15 cellular contexts compared by ENCODE assay signal in genomic region chr19:38270587-38271167, GRCh38. TPM values are rescaled to one million over a fixed set of nuclear protein-coding genes. Genes with fewer than 3 reads are reported as not detected.
DNase-seq lines count a peak whose midpoint lies in the region; ATAC-seq and TF ChIP-seq lines count a peak whose summit lies in the region.
"Had no signal": no experiment of that assay in that cellular context is flagged by ENCODE, and none has a peak within 500 bp of the region (broad histone marks: within the 10 kb centered on the region; RNA-seq: fewer than 3 reads in every experiment).

No MANE protein-coding gene starts in this region.

- H3K79me2 ChIP-seq in osteoblast (ENCODE audit: insufficient read depth, low read length): no peaks in the 10 kb centered on the region

- H3K27me3 ChIP-seq in MG63 (no peaks in the 10 kb centered on the region), body of pancreas (no peaks in the 10 kb centered on the region), osteoblast (ENCODE audit: insufficient read depth, low read length) (no peaks in the 10 kb centered on the region), lower lobe of right lung (ENCODE audit: low read depth) (no peaks in the 10 kb centered on the region), sigmoid colon (no peaks in the 10 kb centered on the region)

- intact Hi-C loops in body of pancreas (cut with DNase I) (no loop called here), lower lobe of right lung (cut with DNase I) (no loop called here), sigmoid colon (cut with DNase I) (no loop called here)

- ATAC-seq in body of pancreas (no peak), lower lobe of right lung (no peak)
- ATAC-seq: activated CD8-positive, alpha-beta memory T cell treated with anti-CD3 and anti-CD28 coated beads, Interleukin-2, amount 10 ng/mL, durations not matched to agents 7 days and 5 days; mucosa of descending colon had no signal

- no peak for TF ChIP-seq CTCF in body of pancreas (IDR thresholded peaks at IDR 0.05)
- no peak for TF ChIP-seq CTCF in osteoblast (IDR thresholded peaks at IDR 0.05; ENCODE audit: extremely low read depth, low read depth, low read length)
- TF ChIP-seq CTCF in lower lobe of right lung (IDR thresholded peaks at IDR 0.05): no peak
- TF ChIP-seq CTCF in sigmoid colon (IDR thresholded peaks at IDR 0.05): no peak

- peaks cover 94% of the 10 kb centered on the region for H3K4me1 ChIP-seq in body of pancreas
- H3K4me1 ChIP-seq in osteoblast (ENCODE audit: insufficient read depth, low read length): peaks cover 25% of the 10 kb centered on the region
- H3K4me1 ChIP-seq in lower lobe of right lung: peaks cover 57% of the 10 kb centered on the region
- H3K4me1 ChIP-seq in sigmoid colon: peaks cover 0 to 44% (median 35%) of the 10 kb centered on the region in 4 donors

- H3K9me3 ChIP-seq in MG63 (no peaks in the 10 kb centered on the region), body of pancreas (no peaks in the 10 kb centered on the region), osteoblast (ENCODE audit: low read depth, low read length) (no peaks in the 10 kb centered on the region), lower lobe of right lung (no peaks in the 10 kb centered on the region), sigmoid colon (no peaks in the 10 kb centered on the region)
- H3K9me3 ChIP-seq: mucosa of descending colon had no signal

- WGBS in body of pancreas, 2 donors: 55 to 58% methylated on average over 5 of the region's 5 CpGs
- 68 to 89% methylated on average over 5 of the region's 5 CpGs for WGBS in sigmoid colon, 2 donors

- H3K4me2 ChIP-seq in osteoblast (ENCODE audit: insufficient read depth, low read length): peak overlapping the region; percentile 56

- H3K4me3 ChIP-seq in MG63 (no peak overlapping the region), body of pancreas (no peak overlapping the region), osteoblast (ENCODE audit: insufficient read depth, low read length) (peak overlapping the region; percentile 23), lower lobe of right lung (no peak overlapping the region), sigmoid colon (no peak overlapping the region)
- H3K4me3 ChIP-seq: mucosa of descending colon, skin epidermis had no signal

- H3K36me3 ChIP-seq in MG63 (no peaks in the 10 kb centered on the region), body of pancreas (replicated peaks in 1 of 2; ENCODE audit: insufficient read depth in 1 of 2, low read depth in 2 of 2) (no peaks in the 10 kb centered on the region), osteoblast (ENCODE audit: insufficient read depth, low read length) (no peaks in the 10 kb centered on the region), lower lobe of right lung (no peaks in the 10 kb centered on the region), sigmoid colon (no peaks in the 10 kb centered on the region)

- TF ChIP-seq EP300 in sigmoid colon (IDR thresholded peaks at IDR 0.05): no peak

- peak overlapping the region in 3 of 4 donors; percentile 8 to 50 (median 11) for H3K27ac ChIP-seq in body of pancreas
- H3K27ac ChIP-seq in osteoblast (ENCODE audit: low read depth, low read length): no peak overlapping the region
- H3K27ac ChIP-seq in lower lobe of right lung: no peak overlapping the region
- H3K27ac ChIP-seq in sigmoid colon: peak overlapping the region in 2 of 4 donors; percentile 25 to 42
- H3K27ac ChIP-seq: skin epidermis had no signal

- H4K20me1 ChIP-seq in osteoblast (ENCODE audit: insufficient read depth, low read length): no peaks in the 10 kb centered on the region

- peak; percentile 74 for DNase-seq in EL
- peak; percentile 99 for DNase-seq in MG63
- DNase-seq in body of pancreas: peak in 1 of 4 donors; percentile 26
- peak; percentile 89 for DNase-seq in osteoblast (ENCODE audit: insufficient read length, low spot score, missing footprints)
- DNase-seq in lower lobe of right lung: no peak
- no peak for DNase-seq in sigmoid colon
- DNase-seq in occipital lobe (lab: John Stamatoyannopoulos, UW): no peak
- no peak for DNase-seq in stimulated activated CD4-positive, alpha-beta T cell treated with anti-CD3 and anti-CD28 coated beads, Interleukin-15, amount 100 ng/mL, for 24 hours
- DNase-seq: activated CD8-positive, alpha-beta memory T cell treated with anti-CD3 and anti-CD28 coated beads, Interleukin-2, amount 10 ng/mL, durations not matched to agents 7 days and 5 days; amniotic stem cell; mucosa of descending colon; NCI-H1092; NCI-H748 treated with DMSO at 0.1 percent for 48 hours; T-helper 1 cell had no signal

- H2AFZ ChIP-seq in osteoblast (ENCODE audit: low read length): peak overlapping the region; percentile 42

- TF ChIP-seq POLR2A in body of pancreas (IDR thresholded peaks at IDR 0.05) (no peak), sigmoid colon (IDR thresholded peaks at IDR 0.05) (no peak)

RNA-seq across cellular contexts. Expression of gene SPINT2, which starts 6.3 kb away (rescaled TPM):
- 1.8 and 7.7 TPM in 2 replicates for total RNA-seq in MG63 (2014; rRNA removed; shearing (Covaris generic); ENCODE audit: low replicate concordance)
- total RNA-seq in body of pancreas: 100 to 1,000 TPM; 266 to 305 TPM
- 1.8 and 2.2 TPM in 2 replicates for total RNA-seq in osteoblast
- total RNA-seq in lower lobe of right lung: 202 TPM
- 10 to 100 TPM; 14.3 to 20.7 (median 16.6) TPM for total RNA-seq in sigmoid colon
- polyA plus RNA-seq in sigmoid colon: 100 to 1,000 TPM; 170 to 616 (median 178) TPM
- total RNA-seq in occipital lobe: 73.9 TPM

RNA-seq across cellular contexts. Expression of gene PPP1R14A, which starts 14.5 kb away (rescaled TPM):
- total RNA-seq in MG63 (2014; rRNA removed; shearing (Covaris generic); ENCODE audit: low replicate concordance): 1.0 TPM in 1 of 2 replicates, not detected in the other
- total RNA-seq in body of pancreas (100 to 1,000 TPM in 1 of 2 donors, 10 to 100 TPM in 1; 54.2 to 105 TPM), osteoblast (0.72 and 1.2 TPM in 2 replicates), lower lobe of right lung (65.0 TPM), sigmoid colon (100 to 1,000 TPM; 441 to 736 (median 473) TPM), occipital lobe (0.78 TPM)
- polyA plus RNA-seq in sigmoid colon: 10 to 100 TPM; 24.6 to 93.9 (median 29.9) TPM
- total RNA-seq: activated CD8-positive, alpha-beta memory T cell treated with anti-CD3 and anti-CD28 coated beads, Interleukin-2, amount 10 ng/mL, durations not matched to agents 7 days and 5 days had no signal

RNA-seq across cellular contexts. Expression of gene C19orf33, which starts 33.4 kb away (rescaled TPM):
- total RNA-seq in MG63 (2014; rRNA removed; shearing (Covaris generic); ENCODE audit: low replicate concordance): not detected in 2 replicates
- 1 to 10 TPM in 1 of 2 donors, not detected in 1; 2.6 TPM for total RNA-seq in body of pancreas
- not detected in 2 replicates for total RNA-seq in osteoblast
- 35.6 TPM for total RNA-seq in lower lobe of right lung
- total RNA-seq in sigmoid colon: 10 to 100 TPM in 1 of 4 donors, 1 to 10 TPM in 1, not detected in 2; 5.8 to 18.2 TPM
- 1,000 to 10,000 TPM in 2 of 3 donors, 100 to 1,000 TPM in 1; 704 to 2,364 (median 1,405) TPM for polyA plus RNA-seq in sigmoid colon
- total RNA-seq in occipital lobe: not detected
- total RNA-seq: activated CD8-positive, alpha-beta memory T cell treated with anti-CD3 and anti-CD28 coated beads, Interleukin-2, amount 10 ng/mL, durations not matched to agents 7 days and 5 days had no signal

RNA-seq across cellular contexts. Expression of gene YIF1B, which starts 45.1 kb away (rescaled TPM):
- total RNA-seq in MG63 (2014; rRNA removed; shearing (Covaris generic); ENCODE audit: low replicate concordance): 192 and 294 TPM in 2 replicates
- total RNA-seq in body of pancreas (10 to 100 TPM in 1 of 2 donors, 1 to 10 TPM in 1; 8.2 to 22.3 TPM), osteoblast (55.0 and 58.9 TPM in 2 replicates), lower lobe of right lung (38.9 TPM), sigmoid colon (10 to 100 TPM; 12.5 to 22.5 (median 15.8) TPM), occipital lobe (41.8 TPM)
- 10 to 100 TPM; 13.8 to 77.5 (median 14.3) TPM for polyA plus RNA-seq in sigmoid colon

RNA-seq across cellular contexts. Expression of gene DPF1, which starts 46.7 kb away (rescaled TPM):
- total RNA-seq in MG63 (2014; rRNA removed; shearing (Covaris generic); ENCODE audit: low replicate concordance): 6.9 and 7.0 TPM in 2 replicates
- not detected for total RNA-seq in body of pancreas
- 0.29 and 0.72 TPM in 2 replicates for total RNA-seq in osteoblast
- not detected for total RNA-seq in lower lobe of right lung
- total RNA-seq in sigmoid colon: not detected
- polyA plus RNA-seq in sigmoid colon: 1 to 10 TPM in 1 of 3 donors, under 1 TPM in 1, not detected in 1; 0.12 to 1.4 TPM
- total RNA-seq in occipital lobe: 37.4 TPM

Comparison
In these comparisons a context has a peak if more than half of its experiments do, and no peak if none do; other contexts are left out.
1. DNase-seq: peak in EL (single experiment), MG63 (single experiment) and osteoblast (single experiment); none in lower lobe of right lung (single experiment), sigmoid colon (single experiment), occipital lobe (single experiment) and stimulated activated CD4-positive, alpha-beta T cell treated with anti-CD3 and anti-CD28 coated beads, Interleukin-15, amount 100 ng/mL, for 24 hours (single experiment).
2. H3K27ac ChIP-seq: peak in body of pancreas (3 of 4); none in osteoblast (single experiment) and lower lobe of right lung (single experiment).
3. RNA of gene PPP1R14A, which starts 14.5 kb away (total RNA-seq): 441 to 736 TPM in sigmoid colon, 54.2 to 105 TPM in body of pancreas and 65.0 TPM in lower lobe of right lung (single experiment); 1.0 TPM in MG63, 0.78 TPM in occipital lobe (single experiment) and 0.72 to 1.2 TPM in osteoblast; every median in the first group is over 10 times any median in the second.